In genomic region chr5:13412040-13412595, GRCh38 we compare ENCODE assay signal across 19 cellular contexts.
DNase-seq lines count a peak whose midpoint lies in the region; ATAC-seq lines count a peak whose summit lies in the region.
"Had no signal": no experiment of that assay in that cellular context is flagged by ENCODE, and none has a peak within 500 bp of the region (broad histone marks: within the 10 kb centered on the region; RNA-seq: fewer than 3 reads in every experiment).

No MANE protein-coding gene starts in this region.

- no peaks in the 10 kb centered on the region for H3K4me1 Mint-ChIP-seq in activated CD4-positive, alpha-beta T cell treated with anti-CD3 and anti-CD28 coated beads, Interleukin-2, amount 10 ng/mL, durations not matched to agents 7 days and 5 days
- H3K4me1 Mint-ChIP-seq: CD8-positive, alpha-beta memory T cell had no signal

- ATAC-seq in Right ventricle myocardium inferior = no peak
- ATAC-seq in left ventricle myocardium superior = no peak
- no peak for ATAC-seq in HG03520 (IDR thresholded peaks at IDR 0.05; ENCODE audit: unreplicated experiment)
- no peak for ATAC-seq in GM21423 (IDR thresholded peaks at IDR 0.05; ENCODE audit: unreplicated experiment)
- ATAC-seq: HCT116 had no signal

- no peaks in the 10 kb centered on the region for H3K27me3 Mint-ChIP-seq in activated CD4-positive, alpha-beta T cell treated with anti-CD3 and anti-CD28 coated beads, Interleukin-2, amount 10 ng/mL, durations not matched to agents 7 days and 5 days

- H3K9me3 Mint-ChIP-seq in activated CD4-positive, alpha-beta T cell treated with anti-CD3 and anti-CD28 coated beads, Interleukin-2, amount 10 ng/mL, durations not matched to agents 7 days and 5 days = peaks cover 18% of the 10 kb centered on the region

- DNase-seq in Right ventricle myocardium inferior (ENCODE audit: missing footprints) = peak; percentile 7
- DNase-seq in left ventricle myocardium superior = no peak
- peak; percentile 3 for DNase-seq in M059J (ENCODE audit: low read depth)
- peak; percentile 65 for DNase-seq in RPMI8226
- DNase-seq in activated CD4-positive, alpha-beta T cell treated with anti-CD3 and anti-CD28 coated beads, Interleukin-2, amount 10 ng/mL, durations not matched to agents 7 days and 5 days = no peak
- DNase-seq: CD8-positive, alpha-beta memory T cell; DND-41; GDM1; GOT3; NCI-H1048; NCI-H146; NCI-H2029 treated with DMSO at 0.1 percent for 48 hours; NCI-H510A; Peyer's patch; SHP77 had no signal

- CTCF ChIA-PET in activated CD4-positive, alpha-beta T cell treated with anti-CD3 and anti-CD28 coated beads, Interleukin-2, amount 10 ng/mL, durations not matched to agents 7 days and 5 days (lab: Charles Lee) = no interaction called here

- intact Hi-C loops in Right ventricle myocardium inferior (cut with DNase I) (no loop called here), left ventricle myocardium superior (cut with micrococcal nuclease) (no loop called here)

- no peak overlapping the region for H3K27ac Mint-ChIP-seq in activated CD4-positive, alpha-beta T cell treated with anti-CD3 and anti-CD28 coated beads, Interleukin-2, amount 10 ng/mL, durations not matched to agents 7 days and 5 days
- H3K27ac Mint-ChIP-seq: T-helper 2 cell treated with Interferon-gamma antibody and Interleukin-4, amounts not matched to agents 5 μg/mL and 100 μg/mL, for 36 hours had no signal

- H3K4me3 Mint-ChIP-seq in activated CD4-positive, alpha-beta T cell treated with anti-CD3 and anti-CD28 coated beads, Interleukin-2, amount 10 ng/mL, durations not matched to agents 7 days and 5 days = no peak overlapping the region
- H3K4me3 Mint-ChIP-seq: CD8-positive, alpha-beta memory T cell; T-helper 2 cell treated with Interferon-gamma antibody and Interleukin-4, amounts not matched to agents 5 μg/mL and 100 μg/mL, for 36 hours had no signal

- H3K36me3 Mint-ChIP-seq in activated CD4-positive, alpha-beta T cell treated with anti-CD3 and anti-CD28 coated beads, Interleukin-2, amount 10 ng/mL, durations not matched to agents 7 days and 5 days (ENCODE audit: low read depth) = no peaks in the 10 kb centered on the region
- H3K36me3 Mint-ChIP-seq: CD8-positive, alpha-beta memory T cell had no signal

- POLR2A ChIA-PET in activated CD4-positive, alpha-beta T cell treated with anti-CD3 and anti-CD28 coated beads, Interleukin-2, amount 10 ng/mL, durations not matched to agents 7 days and 5 days (lab: Charles Lee) = no interaction called here

Comparison
In these comparisons a context has a peak if more than half of its experiments do, and no peak if none do; other contexts are left out.
1. DNase-seq: peak in Right ventricle myocardium inferior (single experiment), M059J (single experiment) and RPMI8226 (single experiment); none in left ventricle myocardium superior (single experiment) and activated CD4-positive, alpha-beta T cell treated with anti-CD3 and anti-CD28 coated beads, Interleukin-2, amount 10 ng/mL, durations not matched to agents 7 days and 5 days (single experiment).